ENCODE assay signal across 12 cellular contexts in genomic region chr6:111852704-111853103, GRCh38. TPM values are rescaled to one million over a fixed set of nuclear protein-coding genes. Genes with fewer than 3 reads are reported as not detected.
A peak's percentile ranks its signal among the peaks of the same experiment; 100 is the strongest.
DNase-seq lines count a peak whose midpoint lies in the region; ATAC-seq and TF ChIP-seq lines count a peak whose summit lies in the region.
"Had no signal": no experiment of that assay in that cellular context is flagged by ENCODE, and none has a peak within 500 bp of the region (broad histone marks: within the 10 kb centered on the region; RNA-seq: fewer than 3 reads in every experiment).

No MANE protein-coding gene starts in this region.

- TF ChIP-seq POLR2A in spleen (IDR thresholded peaks at IDR 0.05) (no peak), vagina (IDR thresholded peaks at IDR 0.05) (no peak)

- intact Hi-C loops in left ventricle myocardium superior (cut with micrococcal nuclease) (no loop called here), cardiac septum (cut with DNase I) (no loop called here), spleen (cut with DNase I; ENCODE audit: low total_unique reads) (no loop called here), vagina (cut with DNase I) (no loop called here)

- H3K4me3 ChIP-seq in SK-N-MC (peak overlapping the region; percentile 16; the same call in 1 of the 2 replicates), spleen (no peak overlapping the region), vagina (no peak overlapping the region)
- H3K4me3 ChIP-seq: psoas muscle had no signal

- H3K9me3 ChIP-seq in SK-N-MC (ENCODE audit: low read depth, low read length) = no peaks in the 10 kb centered on the region
- no peaks in the 10 kb centered on the region for H3K9me3 ChIP-seq in spleen
- no peaks in the 10 kb centered on the region for H3K9me3 ChIP-seq in vagina
- H3K9me3 ChIP-seq: psoas muscle had no signal

- ATAC-seq in left ventricle myocardium superior = peak; percentile 12

- 52 to 67% (median 56%) methylated on average over 2 of the region's 2 CpGs for WGBS in spleen, 5 donors

- no peaks in the 10 kb centered on the region for H3K36me3 ChIP-seq in SK-N-MC (ENCODE audit: insufficient read depth, low read length)
- peaks cover 0 to 6% (median 0%) of the 10 kb centered on the region in 6 donors for H3K36me3 ChIP-seq in spleen
- H3K36me3 ChIP-seq in vagina = no peaks in the 10 kb centered on the region

- no peak for TF ChIP-seq CTCF in spleen (IDR thresholded peaks at IDR 0.05 in 8 of 11, conservative IDR thresholded peaks at IDR 0.05 in 3 of 11)
- TF ChIP-seq CTCF in vagina (IDR thresholded peaks at IDR 0.05) = no peak

- H3K27ac ChIP-seq in SK-N-MC = no peak overlapping the region
- H3K27ac ChIP-seq in spleen = no peak overlapping the region
- H3K27ac ChIP-seq in vagina = no peak overlapping the region
- H3K27ac ChIP-seq: psoas muscle had no signal

- H3K9ac ChIP-seq in SK-N-MC (ENCODE audit: insufficient read length) = no peak overlapping the region

- no peak for DNase-seq in left ventricle myocardium superior
- no peak for DNase-seq in cardiac septum (ENCODE audit: low spot score)
- no peak for DNase-seq in SK-N-MC (ENCODE audit: low read depth, low spot score)
- peak; percentile 68 for DNase-seq in fibroblast of peridontal ligament (ENCODE audit: extremely low read depth)
- DNase-seq in spleen = no peak
- DNase-seq in vagina (ENCODE audit: extremely low spot score in 2 of 2) = no peak
- no peak for DNase-seq in stimulated activated CD4-positive, alpha-beta T cell treated with anti-CD3 and anti-CD28 coated beads, Interleukin-4, amount 100 ng/mL, for 4 hours
- DNase-seq in SW480 (ENCODE audit: low spot score) = no peak
- DNase-seq: activated CD4-positive, alpha-beta T cell treated with anti-CD3 and anti-CD28 coated beads, Interleukin-2, amount 10 ng/mL, durations not matched to agents 7 days and 5 days; amygdala; psoas muscle; SHP77 had no signal

- peaks cover 6 to 100% (median 74%) of the 10 kb centered on the region in 6 donors for H3K4me1 ChIP-seq in spleen
- H3K4me1 ChIP-seq in vagina = peaks cover 65% of the 10 kb centered on the region
- H3K4me1 ChIP-seq: psoas muscle had no signal

- H3K27me3 ChIP-seq in spleen (replicated peaks in 1 of 7) (no peaks in the 10 kb centered on the region), vagina (no peaks in the 10 kb centered on the region)

RNA-seq across cellular contexts. Expression of gene FYN, which starts 20.5 kb away (rescaled TPM):
- total RNA-seq in left ventricle myocardium superior (51.6 TPM), cardiac septum (65.3 TPM), spleen (100 to 1,000 TPM; 193 to 409 (median 227) TPM), vagina (130 TPM)
- 10 to 100 TPM; 56.6 to 78.1 (median 65.6) TPM for polyA plus RNA-seq in spleen
